In the genomic region with DNA sequence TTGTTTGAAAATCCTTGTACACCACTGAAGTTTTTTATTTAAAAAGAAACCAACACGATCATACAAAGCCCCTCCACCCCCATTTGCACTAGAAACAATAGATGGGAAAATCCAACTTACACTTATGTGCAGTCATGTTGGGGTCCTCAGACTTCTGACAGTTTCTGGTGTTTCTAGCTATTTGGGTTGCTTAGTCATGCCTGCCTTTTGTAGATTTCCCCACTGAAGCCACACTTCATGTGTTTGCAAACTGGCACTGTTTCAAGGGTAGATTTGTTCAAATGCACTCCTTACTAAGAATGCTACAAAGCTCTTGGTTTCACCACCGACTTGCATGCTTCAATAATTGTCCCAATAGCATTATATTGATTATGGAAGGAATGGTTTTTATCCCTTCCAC, we compare ENCODE assay signal across 1 cellular context.
A peak's percentile ranks its signal among the peaks of the same experiment; 100 is the strongest.
TF ChIP-seq lines count a peak whose summit lies in the region.

No MANE protein-coding gene starts in this region.

TF ChIP-seq in HEK293, 187 proteins besides CTCF, POLR2A, EP300 and RAD21 (continued from another document):
- TF ChIP-seq, protein P1, sequence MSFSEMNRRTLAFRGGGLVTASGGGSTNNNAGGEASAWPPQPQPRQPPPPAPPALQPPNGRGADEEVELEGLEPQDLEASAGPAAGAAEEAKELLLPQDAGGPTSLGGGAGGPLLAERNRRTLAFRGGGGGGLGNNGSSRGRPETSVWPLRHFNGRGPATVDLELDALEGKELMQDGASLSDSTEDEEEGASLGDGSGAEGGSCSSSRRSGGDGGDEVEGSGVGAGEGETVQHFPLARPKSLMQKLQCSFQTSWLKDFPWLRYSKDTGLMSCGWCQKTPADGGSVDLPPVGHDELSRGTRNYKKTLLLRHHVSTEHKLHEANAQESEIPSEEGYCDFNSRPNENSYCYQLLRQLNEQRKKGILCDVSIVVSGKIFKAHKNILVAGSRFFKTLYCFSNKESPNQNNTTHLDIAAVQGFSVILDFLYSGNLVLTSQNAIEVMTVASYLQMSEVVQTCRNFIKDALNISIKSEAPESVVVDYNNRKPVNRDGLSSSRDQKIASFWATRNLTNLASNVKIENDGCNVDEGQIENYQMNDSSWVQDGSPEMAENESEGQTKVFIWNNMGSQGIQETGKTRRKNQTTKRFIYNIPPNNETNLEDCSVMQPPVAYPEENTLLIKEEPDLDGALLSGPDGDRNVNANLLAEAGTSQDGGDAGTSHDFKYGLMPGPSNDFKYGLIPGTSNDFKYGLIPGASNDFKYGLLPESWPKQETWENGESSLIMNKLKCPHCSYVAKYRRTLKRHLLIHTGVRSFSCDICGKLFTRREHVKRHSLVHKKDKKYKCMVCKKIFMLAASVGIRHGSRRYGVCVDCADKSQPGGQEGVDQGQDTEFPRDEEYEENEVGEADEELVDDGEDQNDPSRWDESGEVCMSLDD (tag by site-specific recombination; IDR thresholded peaks at IDR 0.05): no peak
- TF ChIP-seq ZNF335 (tag by site-specific recombination; conservative IDR thresholded peaks at IDR 0.05) (peak; percentile 65), ZNF202 (tag by site-specific recombination; IDR thresholded peaks at IDR 0.05; ENCODE audit: borderline replicate concordance) (no peak), ZNF121 (tag by site-specific recombination; IDR thresholded peaks at IDR 0.05) (no peak), ZNF501 (tag by site-specific recombination; IDR thresholded peaks at IDR 0.05) (no peak), ZNF112 (tag by site-specific recombination; IDR thresholded peaks at IDR 0.05) (no peak), ZNF596 (tag by site-specific recombination; IDR thresholded peaks at IDR 0.05) (no peak), ZNF391 (tag by site-specific recombination; IDR thresholded peaks at IDR 0.05; ENCODE audit: borderline replicate concordance, low read depth) (no peak), ZFHX2 (tag by site-specific recombination; conservative IDR thresholded peaks at IDR 0.05) (no peak)
- TF ChIP-seq, protein P2, sequence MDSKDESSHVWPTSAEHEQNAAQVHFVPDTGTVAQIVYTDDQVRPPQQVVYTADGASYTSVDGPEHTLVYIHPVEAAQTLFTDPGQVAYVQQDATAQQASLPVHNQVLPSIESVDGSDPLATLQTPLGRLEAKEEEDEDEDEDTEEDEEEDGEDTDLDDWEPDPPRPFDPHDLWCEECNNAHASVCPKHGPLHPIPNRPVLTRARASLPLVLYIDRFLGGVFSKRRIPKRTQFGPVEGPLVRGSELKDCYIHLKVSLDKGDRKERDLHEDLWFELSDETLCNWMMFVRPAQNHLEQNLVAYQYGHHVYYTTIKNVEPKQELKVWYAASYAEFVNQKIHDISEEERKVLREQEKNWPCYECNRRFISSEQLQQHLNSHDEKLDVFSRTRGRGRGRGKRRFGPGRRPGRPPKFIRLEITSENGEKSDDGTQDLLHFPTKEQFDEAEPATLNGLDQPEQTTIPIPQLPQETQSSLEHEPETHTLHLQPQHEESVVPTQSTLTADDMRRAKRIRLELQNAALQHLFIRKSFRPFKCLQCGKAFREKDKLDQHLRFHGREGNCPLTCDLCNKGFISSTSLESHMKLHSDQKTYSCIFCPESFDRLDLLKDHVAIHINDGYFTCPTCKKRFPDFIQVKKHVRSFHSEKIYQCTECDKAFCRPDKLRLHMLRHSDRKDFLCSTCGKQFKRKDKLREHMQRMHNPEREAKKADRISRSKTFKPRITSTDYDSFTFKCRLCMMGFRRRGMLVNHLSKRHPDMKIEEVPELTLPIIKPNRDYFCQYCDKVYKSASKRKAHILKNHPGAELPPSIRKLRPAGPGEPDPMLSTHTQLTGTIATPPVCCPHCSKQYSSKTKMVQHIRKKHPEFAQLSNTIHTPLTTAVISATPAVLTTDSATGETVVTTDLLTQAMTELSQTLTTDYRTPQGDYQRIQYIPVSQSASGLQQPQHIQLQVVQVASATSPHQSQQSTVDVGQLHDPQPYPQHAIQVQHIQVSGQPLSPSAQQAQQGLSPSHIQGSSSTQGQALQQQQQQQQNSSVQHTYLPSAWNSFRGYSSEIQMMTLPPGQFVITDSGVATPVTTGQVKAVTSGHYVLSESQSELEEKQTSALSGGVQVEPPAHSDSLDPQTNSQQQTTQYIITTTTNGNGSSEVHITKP (tag by site-specific recombination; IDR thresholded peaks at IDR 0.05): peak; percentile 64; the same call in 1 of the 2 replicates
- TF ChIP-seq, protein P3, sequence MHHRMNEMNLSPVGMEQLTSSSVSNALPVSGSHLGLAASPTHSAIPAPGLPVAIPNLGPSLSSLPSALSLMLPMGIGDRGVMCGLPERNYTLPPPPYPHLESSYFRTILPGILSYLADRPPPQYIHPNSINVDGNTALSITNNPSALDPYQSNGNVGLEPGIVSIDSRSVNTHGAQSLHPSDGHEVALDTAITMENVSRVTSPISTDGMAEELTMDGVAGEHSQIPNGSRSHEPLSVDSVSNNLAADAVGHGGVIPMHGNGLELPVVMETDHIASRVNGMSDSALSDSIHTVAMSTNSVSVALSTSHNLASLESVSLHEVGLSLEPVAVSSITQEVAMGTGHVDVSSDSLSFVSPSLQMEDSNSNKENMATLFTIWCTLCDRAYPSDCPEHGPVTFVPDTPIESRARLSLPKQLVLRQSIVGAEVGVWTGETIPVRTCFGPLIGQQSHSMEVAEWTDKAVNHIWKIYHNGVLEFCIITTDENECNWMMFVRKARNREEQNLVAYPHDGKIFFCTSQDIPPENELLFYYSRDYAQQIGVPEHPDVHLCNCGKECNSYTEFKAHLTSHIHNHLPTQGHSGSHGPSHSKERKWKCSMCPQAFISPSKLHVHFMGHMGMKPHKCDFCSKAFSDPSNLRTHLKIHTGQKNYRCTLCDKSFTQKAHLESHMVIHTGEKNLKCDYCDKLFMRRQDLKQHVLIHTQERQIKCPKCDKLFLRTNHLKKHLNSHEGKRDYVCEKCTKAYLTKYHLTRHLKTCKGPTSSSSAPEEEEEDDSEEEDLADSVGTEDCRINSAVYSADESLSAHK (tag by site-specific recombination; IDR thresholded peaks at IDR 0.05): peak; percentile 65
- TF ChIP-seq, protein P4, sequence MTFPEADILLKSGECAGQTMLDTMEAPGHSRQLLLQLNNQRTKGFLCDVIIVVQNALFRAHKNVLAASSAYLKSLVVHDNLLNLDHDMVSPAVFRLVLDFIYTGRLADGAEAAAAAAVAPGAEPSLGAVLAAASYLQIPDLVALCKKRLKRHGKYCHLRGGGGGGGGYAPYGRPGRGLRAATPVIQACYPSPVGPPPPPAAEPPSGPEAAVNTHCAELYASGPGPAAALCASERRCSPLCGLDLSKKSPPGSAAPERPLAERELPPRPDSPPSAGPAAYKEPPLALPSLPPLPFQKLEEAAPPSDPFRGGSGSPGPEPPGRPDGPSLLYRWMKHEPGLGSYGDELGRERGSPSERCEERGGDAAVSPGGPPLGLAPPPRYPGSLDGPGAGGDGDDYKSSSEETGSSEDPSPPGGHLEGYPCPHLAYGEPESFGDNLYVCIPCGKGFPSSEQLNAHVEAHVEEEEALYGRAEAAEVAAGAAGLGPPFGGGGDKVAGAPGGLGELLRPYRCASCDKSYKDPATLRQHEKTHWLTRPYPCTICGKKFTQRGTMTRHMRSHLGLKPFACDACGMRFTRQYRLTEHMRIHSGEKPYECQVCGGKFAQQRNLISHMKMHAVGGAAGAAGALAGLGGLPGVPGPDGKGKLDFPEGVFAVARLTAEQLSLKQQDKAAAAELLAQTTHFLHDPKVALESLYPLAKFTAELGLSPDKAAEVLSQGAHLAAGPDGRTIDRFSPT (tag by site-specific recombination; IDR thresholded peaks at IDR 0.05): no peak
